18 cellular contexts compared by ENCODE assay signal in the genomic region with DNA sequence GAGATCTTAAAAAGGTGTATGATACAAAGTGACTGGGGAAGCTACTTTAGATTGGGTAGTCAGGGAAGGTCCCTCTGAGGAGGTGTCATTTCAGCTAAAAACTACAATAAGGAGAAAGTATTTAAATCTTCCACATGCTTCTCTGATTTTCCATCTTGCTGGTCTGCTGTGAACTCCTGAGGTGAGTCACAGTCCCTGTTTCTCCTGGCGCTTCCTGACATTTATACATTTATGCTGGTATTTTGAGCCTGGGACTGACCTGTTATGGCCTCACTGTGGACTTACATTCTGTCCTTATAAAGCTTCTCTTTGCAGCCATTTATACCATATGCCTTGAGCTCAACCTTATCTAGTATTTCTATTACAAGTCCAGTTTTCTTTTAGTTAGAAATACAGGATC.
"Had no signal": no experiment of that assay in that cellular context is flagged by ENCODE, and none has a peak within 500 bp of the region (broad histone marks: within the 10 kb centered on the region; RNA-seq: fewer than 3 reads in every experiment).

No MANE protein-coding gene starts in this region.

- H3K36me3 ChIP-seq: ascending aorta had no signal

- H2AFZ ChIP-seq: PC-9 had no signal

- H3K4me3 ChIP-seq: ascending aorta, PC-9 had no signal

- H3K4me2 ChIP-seq: PC-9 had no signal

- H3K27me3 ChIP-seq: ascending aorta had no signal

- DNase-seq: activated CD4-positive, alpha-beta T cell treated with anti-CD3 and anti-CD28 coated beads for 48 hours; activated CD4-positive, alpha-beta T cell treated with anti-CD3 and anti-CD28 coated beads, Interleukin-2, amount 50 U/mL, for 4 hours; activated CD4-positive, CD25-positive, alpha-beta regulatory T cell treated with anti-CD3 and anti-CD28 coated beads, Interleukin-2, amount 50 U/mL, for 72 hours; activated CD8-positive, alpha-beta T cell treated with anti-CD3 and anti-CD28 coated beads, Interleukin-2, amount 10 ng/mL, durations not matched to agents 7 days and 5 days; activated effector memory CD4-positive, alpha-beta T cell treated with Interleukin-2 at 50 U/mL for 16 hours; activated naive CD4-positive, alpha-beta T cell; activated T-cell treated with anti-CD3 and anti-CD28 coated beads, Interleukin-2, amount 50 U/mL, for 24 hours; amniotic stem cell; KG1; NCI-H1092 treated with DMSO at 0.1 percent for 48 hours; NCI-H1417 treated with DMSO at 0.1 percent for 48 hours; NCI-H1694; NCI-H2029; NCI-H446; NCI-H524; PC-9; SHP77 treated with DMSO at 0.1 percent for 48 hours had no signal

- H3K9me3 ChIP-seq: ascending aorta had no signal

- H3K27ac ChIP-seq: ascending aorta, PC-9 had no signal
